Comparison of ENCODE assay signal across 19 cellular contexts in genomic region chr14:35305633-35306032, GRCh38. TPM values are rescaled to one million over a fixed set of nuclear protein-coding genes. Genes with fewer than 3 reads are reported as not detected.
A peak's percentile ranks its signal among the peaks of the same experiment; 100 is the strongest.
DNase-seq lines count a peak whose midpoint lies in the region; ATAC-seq, FAIRE-seq and TF ChIP-seq lines count a peak whose summit lies in the region.
"Had no signal": no experiment of that assay in that cellular context is flagged by ENCODE, and none has a peak within 500 bp of the region (broad histone marks: within the 10 kb centered on the region; RNA-seq: fewer than 3 reads in every experiment).

No MANE protein-coding gene starts in this region.

- H3K4ac ChIP-seq in H9 (ENCODE audit: low read depth, low read length): no peak overlapping the region

- H3K36me3 ChIP-seq in HepG2 (replicated peaks in 1 of 2; ENCODE audit: control insufficient read depth in 1 of 2, insufficient read depth in 2 of 2, low read length in 2 of 2): peaks cover 32 to 65% of the 10 kb centered on the region in 2 experiments
- H3K36me3 ChIP-seq in mucosa of descending colon (ENCODE audit: low read depth): peaks cover 8% of the 10 kb centered on the region

- no peak overlapping the region for H3K14ac ChIP-seq in H9 (ENCODE audit: insufficient read depth, low read length)

- no peak overlapping the region for H4K5ac ChIP-seq in H9 (ENCODE audit: insufficient read length, low read depth, low read length)

- H3K79me1 ChIP-seq in H9 (ENCODE audit: insufficient read depth, low read depth, low read length, poor library complexity, severe bottlenecking): peaks cover 10% of the 10 kb centered on the region

- H3K18ac ChIP-seq in H9 (ENCODE audit: insufficient read length, low read depth, low read length): no peak overlapping the region

- H3K9me3 ChIP-seq in HepG2 (ENCODE audit: low read length) (no peaks in the 10 kb centered on the region), mucosa of descending colon (no peaks in the 10 kb centered on the region), H9 (ENCODE audit: control insufficient read depth, low read depth, low read length) (no peaks in the 10 kb centered on the region)

- CTCF ChIA-PET in HepG2 (lab: Yijun Ruan, JAX; ENCODE audit: low intra/inter-chr PET ratio, low total read pairs): no interaction called here

- no peaks in the 10 kb centered on the region for H3K9me3 Mint-ChIP-seq in activated naive CD8-positive, alpha-beta T cell (ENCODE audit: low read depth)
- H3K9me3 Mint-ChIP-seq in activated naive CD8-positive, alpha-beta T cell treated with anti-CD3 and anti-CD28 coated beads, Interleukin-2, amount 50 U/mL, for 24 hours: no peaks in the 10 kb centered on the region
- H3K9me3 Mint-ChIP-seq in H9: no peaks in the 10 kb centered on the region
- H3K9me3 Mint-ChIP-seq: CD8-positive, alpha-beta T cell had no signal

- H2AFZ ChIP-seq in HepG2 (ENCODE audit: low read length) (no peak overlapping the region), H9 (ENCODE audit: low read length) (no peak overlapping the region)
- H2AFZ ChIP-seq: GM23248 had no signal

- POLR2A ChIA-PET in HepG2 (lab: Yijun Ruan, JAX): interaction anchor here (0.9 to 10.5 kb wide), 4 partner anchors 14 to 98 kb away, joined by 3 to 95 read pairs (median 8); partner anchors contain the start of genes NFKBIA and PSMA6

- H2BK120ac ChIP-seq in H9 (ENCODE audit: low read depth, low read length, poor library complexity, severe bottlenecking): no peak overlapping the region

- 95% methylated on average over 3 of the region's 3 CpGs for WGBS in HepG2 (ENCODE audit: low lambda C conversion rate)
- no CpG with 5 or more reads among the region's 3 CpGs for WGBS in H9 (ENCODE audit: extremely low coverage, insufficient read length, low lambda C conversion rate)

- H3T11ph ChIP-seq in H9 (ENCODE audit: low read length): no peak overlapping the region

- TF ChIP-seq POLR2A in HepG2 (IDR thresholded peaks at IDR 0.05; ENCODE audit: insufficient read depth in 1 of 2, low read depth in 2 of 2, low read length in 2 of 2): no peak

- no peaks in the 10 kb centered on the region for H3K4me1 ChIP-seq in HepG2 (ENCODE audit: insufficient read depth, low read length)
- no peaks in the 10 kb centered on the region for H3K4me1 ChIP-seq in mucosa of descending colon (ENCODE audit: low read depth)
- H3K4me1 ChIP-seq in H9 (ENCODE audit: insufficient read depth, low read length): no peaks in the 10 kb centered on the region

- H3K79me2 ChIP-seq in HepG2 (ENCODE audit: insufficient read depth, low read length) (peaks cover 79% of the 10 kb centered on the region), H9 (ENCODE audit: insufficient read depth, low read length) (peaks cover 18% of the 10 kb centered on the region; the same call in 1 of the 2 replicates)

- H3K4me2 ChIP-seq in HepG2 (ENCODE audit: low read depth, low read length): no peak overlapping the region
- H3K4me2 ChIP-seq in H9 (ENCODE audit: insufficient read depth, insufficient read length, low read length): no peak overlapping the region

- H2BK15ac ChIP-seq in H9 (ENCODE audit: low read depth, low read length): no peak overlapping the region

- ATAC-seq in activated naive CD8-positive, alpha-beta T cell treated with anti-CD3 and anti-CD28 coated beads, Interleukin-2, amount 50 U/mL, for 24 hours: no peak
- ATAC-seq in HepG2: no peak
- ATAC-seq in mucosa of descending colon: no peak
- no peak for ATAC-seq in GM18868 (IDR thresholded peaks at IDR 0.05; ENCODE audit: unreplicated experiment)
- ATAC-seq: CD8-positive, alpha-beta T cell had no signal

- H3K27me3 ChIP-seq in HepG2 (ENCODE audit: control insufficient read depth in 1 of 2, insufficient read depth in 2 of 2, low read length in 2 of 2) (no peaks in the 10 kb centered on the region), H9 (ENCODE audit: insufficient read depth, low read length) (no peaks in the 10 kb centered on the region)
- H3K27me3 ChIP-seq: BLaER1 treated with 17β-estradiol and CSF1 and Interleukin-3, amounts not matched to agents 10 nM and 100 nM had no signal

- TF ChIP-seq EP300 in HepG2 (IDR thresholded peaks at IDR 0.05; ENCODE audit: low read depth in 2 of 2, low read length in 2 of 2) (no peak), HepG2 (CRISPR knock-in tag; IDR thresholded peaks at IDR 0.05; ENCODE audit: borderline replicate concordance) (no peak)

- H4K91ac ChIP-seq in H9 (ENCODE audit: insufficient read length, low read depth, low read length): no peak overlapping the region

- no peaks in the 10 kb centered on the region for H3K23me2 ChIP-seq in H9 (ENCODE audit: insufficient read length, low read depth, low read length, poor library complexity, severe bottlenecking)

- H3K4me3 ChIP-seq in HepG2 (replicated peaks in 1 of 3; ENCODE audit: insufficient read depth in 1 of 3, low read depth in 2 of 3, low read length in 3 of 3): no peak overlapping the region
- no peak overlapping the region for H3K4me3 ChIP-seq in mucosa of descending colon
- H3K4me3 ChIP-seq: BLaER1 treated with 17β-estradiol and CSF1 and Interleukin-3, amounts not matched to agents 10 nM and 100 nM; GM23248 had no signal

- H3K36me3 Mint-ChIP-seq in activated naive CD8-positive, alpha-beta T cell: peaks cover 4% of the 10 kb centered on the region
- H3K36me3 Mint-ChIP-seq in activated naive CD8-positive, alpha-beta T cell treated with anti-CD3 and anti-CD28 coated beads, Interleukin-2, amount 50 U/mL, for 24 hours (ENCODE audit: low read depth): peaks cover 44% of the 10 kb centered on the region
- peaks cover 8 to 27% (median 27%) of the 10 kb centered on the region in 3 experiments for H3K36me3 Mint-ChIP-seq in H9 (ENCODE audit: insufficient read depth in 1 of 3, low read depth in 3 of 3)

- FAIRE-seq in HepG2 (lab: Jason Lieb, UNC): no peak
- FAIRE-seq: GM19239 had no signal

- H3K9ac ChIP-seq in HepG2 (ENCODE audit: insufficient read depth, low read depth, low read length): no peak overlapping the region
- H3K9ac ChIP-seq in H9 (ENCODE audit: extremely low read depth, insufficient read length, low read length): no peak overlapping the region
- H3K9ac ChIP-seq: BLaER1 treated with 17β-estradiol and CSF1 and Interleukin-3, amounts not matched to agents 10 nM and 100 nM; GM23248 had no signal

- no peak for TF ChIP-seq RAD21 in HepG2 (CRISPR knock-in tag; IDR thresholded peaks at IDR 0.05)

- no peak overlapping the region for H3K23ac ChIP-seq in H9 (ENCODE audit: insufficient read length, low read depth, low read length)

- H3K4me3 Mint-ChIP-seq in activated naive CD8-positive, alpha-beta T cell: no peak overlapping the region
- H3K4me3 Mint-ChIP-seq in activated naive CD8-positive, alpha-beta T cell treated with anti-CD3 and anti-CD28 coated beads, Interleukin-2, amount 50 U/mL, for 24 hours: no peak overlapping the region
- H3K4me3 Mint-ChIP-seq in H9: no peak overlapping the region
- H3K4me3 Mint-ChIP-seq: B cell; CD8-positive, alpha-beta T cell had no signal

- no TSS peak for BruUV-seq in HepG2 (replicated peaks; lab: Mats Ljungman, UMichigan)

- intact Hi-C loops in HepG2 (cut with micrococcal nuclease; ENCODE audit: unreplicated experiment) (no loop called here), mucosa of descending colon (cut with DNase I, micrococcal nuclease) (no loop called here)

- in situ Hi-C loops in HepG2 (cut with HindIII; ENCODE audit: extremely low pct_ligation_motif_present, low pct_unique_long_range_greater_than_20kb): no loop called here

- no peak overlapping the region for H3K56ac ChIP-seq in H9 (ENCODE audit: insufficient read length, low read depth, low read length)

- no peak overlapping the region for H2AK5ac ChIP-seq in H9 (ENCODE audit: insufficient read length, low read length)

- H3K27me3 Mint-ChIP-seq in activated naive CD8-positive, alpha-beta T cell: no peaks in the 10 kb centered on the region
- no peaks in the 10 kb centered on the region for H3K27me3 Mint-ChIP-seq in activated naive CD8-positive, alpha-beta T cell treated with anti-CD3 and anti-CD28 coated beads, Interleukin-2, amount 50 U/mL, for 24 hours
- H3K27me3 Mint-ChIP-seq in H9 (ENCODE audit: low read depth): no peaks in the 10 kb centered on the region
- H3K27me3 Mint-ChIP-seq: B cell had no signal

- H3K27ac ChIP-seq in epithelial cell of prostate: peak overlapping the region; percentile 13
- H3K27ac ChIP-seq in HepG2 (ENCODE audit: extremely low read length, insufficient read depth, low read length): no peak overlapping the region
- H3K27ac ChIP-seq in H9 (ENCODE audit: insufficient read length, low read depth, low read length): no peak overlapping the region
- H3K27ac ChIP-seq: GM23248 had no signal

- no peak for DNase-seq in activated naive CD8-positive, alpha-beta T cell treated with anti-CD3 and anti-CD28 coated beads, Interleukin-2, amount 50 U/mL, for 24 hours
- DNase-seq in epithelial cell of prostate (ENCODE audit: low read depth, low spot score) (no peak), HepG2 (ENCODE audit: low spot score) (no peak), mucosa of descending colon (no peak), HUDEP-2 (lab: John Stamatoyannopoulos, UW; ENCODE audit: unreplicated experiment in 76 of 76) (no peak), H9 (no peak)
- DNase-seq: 8988T; Calu3; CD8-positive, alpha-beta T cell; DMS79 treated with DMSO at 0.1 percent for 48 hours; GF-D8; GM23248; HCEC 1CT; IMR-90 had no signal

- H2BK5ac ChIP-seq in H9 (ENCODE audit: insufficient read length, low read length): no peak overlapping the region

- peak overlapping the region; percentile 22 for H3K27ac Mint-ChIP-seq in activated naive CD8-positive, alpha-beta T cell
- no peak overlapping the region for H3K27ac Mint-ChIP-seq in activated naive CD8-positive, alpha-beta T cell treated with anti-CD3 and anti-CD28 coated beads, Interleukin-2, amount 50 U/mL, for 24 hours
- H3K27ac Mint-ChIP-seq in H9: no peak overlapping the region
- H3K27ac Mint-ChIP-seq: B cell; CD8-positive, alpha-beta T cell had no signal

- no peak overlapping the region for H2BK20ac ChIP-seq in H9 (ENCODE audit: low read depth, low read length, poor library complexity, severe bottlenecking)

- H4K20me1 ChIP-seq in HepG2 (ENCODE audit: insufficient read depth, low read length): peaks cover 40% of the 10 kb centered on the region
- no peaks in the 10 kb centered on the region for H4K20me1 ChIP-seq in H9 (ENCODE audit: control insufficient read depth, insufficient read depth, insufficient read length)

- H4K8ac ChIP-seq in H9 (replicated peaks; ENCODE audit: insufficient read length, low read depth, low read length): no peak overlapping the region

- H3K4me1 Mint-ChIP-seq in activated naive CD8-positive, alpha-beta T cell (ENCODE audit: low read depth): peaks cover 40% of the 10 kb centered on the region
- H3K4me1 Mint-ChIP-seq in activated naive CD8-positive, alpha-beta T cell treated with anti-CD3 and anti-CD28 coated beads, Interleukin-2, amount 50 U/mL, for 24 hours: peaks cover 38% of the 10 kb centered on the region
- H3K4me1 Mint-ChIP-seq in H9: 0 out of 4 replicates have a peak, but pooled peaks cover 0 to 3% of the 10 kb centered on the region in 2 experiments

- TF ChIP-seq CTCF in HepG2 (CRISPR knock-in tag; IDR thresholded peaks at IDR 0.05) (no peak), mucosa of descending colon (IDR thresholded peaks at IDR 0.05) (no peak), H9 (conservative IDR thresholded peaks at IDR 0.05) (no peak)

- no peak overlapping the region for H2BK12ac ChIP-seq in H9 (ENCODE audit: insufficient read length, low read depth, low read length)

RNA-seq across cellular contexts. Expression of gene PSMA6, which starts 13.5 kb away (rescaled TPM):
- total RNA-seq in HepG2 (2016; rRNA removed; fragmentation: Illumina TruSeq; extraction: Trizol) (1,109 and 1,579 TPM in 2 replicates), mucosa of descending colon (100 to 1,000 TPM; 130 to 183 (median 159) TPM), H9 (2021) (251 and 255 TPM in 2 replicates)
- total RNA-seq in HepG2 (2016; cell fraction: cytosol; rRNA removed; fragmentation: Illumina TruSeq; extraction: Trizol; ENCODE audit: low read depth): 1,013 and 1,135 TPM in 2 replicates
- total RNA-seq in HepG2 (2016; cell fraction: insoluble cytoplasmic fraction; rRNA removed; fragmentation: Illumina TruSeq; extraction: Trizol): 1,109 and 1,642 TPM in 2 replicates
- total RNA-seq in HepG2 (2016; cell fraction: membrane; rRNA removed; fragmentation: Illumina TruSeq; extraction: Trizol): 682 and 685 TPM in 2 replicates
- 388 and 421 TPM in 2 replicates for total RNA-seq in HepG2 (2016; cell fraction: nucleus; rRNA removed; fragmentation: Illumina TruSeq; extraction: Trizol)
- 399 and 525 TPM in 2 replicates for polyA plus RNA-seq in HepG2 (2011; rRNA removed)
- polyA plus RNA-seq in HepG2 (2011; cell fraction: cytosol; rRNA removed): 367 and 461 TPM in 2 replicates
- polyA plus RNA-seq in HepG2 (2011; cell fraction: nucleus; rRNA removed): 108 and 120 TPM in 2 replicates
- 473 and 515 TPM in 2 replicates for polyA plus RNA-seq in HepG2 (2012)
- 709 and 762 TPM in 2 replicates for polyA plus RNA-seq in HepG2 (2016; cell fraction: cytosol; fragmentation: Illumina TruSeq; extraction: Trizol; ENCODE audit: low read depth)
- 1,270 and 1,369 TPM in 2 replicates for polyA plus RNA-seq in HepG2 (2016; cell fraction: insoluble cytoplasmic fraction; fragmentation: Illumina TruSeq; extraction: Trizol; ENCODE audit: low read depth)
- 468 and 473 TPM in 2 replicates for polyA plus RNA-seq in HepG2 (2016; cell fraction: membrane; fragmentation: Illumina TruSeq; extraction: Trizol; ENCODE audit: low read depth)
- polyA plus RNA-seq in HepG2 (2016; cell fraction: nucleus; fragmentation: Illumina TruSeq; extraction: Trizol; ENCODE audit: insufficient read depth, low read depth): 530 and 538 TPM in 2 replicates
- polyA minus RNA-seq in HepG2 (2011; rRNA and poly(A)+ RNA removed; ENCODE audit: low replicate concordance): 141 and 189 TPM in 2 replicates
- polyA minus RNA-seq in HepG2 (2011; cell fraction: cytosol; rRNA and poly(A)+ RNA removed): 181 and 205 TPM in 2 replicates
- 139 and 166 TPM in 2 replicates for polyA minus RNA-seq in HepG2 (2011; cell fraction: nucleus; rRNA and poly(A)+ RNA removed)
